Comparison of ENCODE assay signal across 9 cellular contexts in genomic region chr19:45569619-45570421, GRCh38. TPM values are rescaled to one million over a fixed set of nuclear protein-coding genes. Genes with fewer than 3 reads are reported as not detected.
A peak's percentile ranks its signal among the peaks of the same experiment; 100 is the strongest.
DNase-seq lines count a peak whose midpoint lies in the region; ATAC-seq, FAIRE-seq and TF ChIP-seq lines count a peak whose summit lies in the region.
"Had no signal": no experiment of that assay in that cellular context is flagged by ENCODE, and none has a peak within 500 bp of the region (broad histone marks: within the 10 kb centered on the region; RNA-seq: fewer than 3 reads in every experiment).

No MANE protein-coding gene starts in this region.

- TF ChIP-seq POLR2A in GM18505 (IDR thresholded peaks at IDR 0.05; ENCODE audit: borderline replicate concordance, extremely low read depth, insufficient read depth, insufficient read length), result no peak
- TF ChIP-seq POLR2A in GM12891 (IDR thresholded peaks at IDR 0.05; ENCODE audit: low read depth, low read length), result no peak

- peak; percentile 14 for DNase-seq in NK-92 treated with Interleukin-12 subunit alpha and Interleukin-12 subunit beta, amount 100 ng/mL, for 24 hours (lab: John Stamatoyannopoulos, UW)
- DNase-seq in NK-92 (lab: John Stamatoyannopoulos, UW; ENCODE audit: unreplicated experiment) (no peak), RWPE1 (ENCODE audit: low spot score) (peak; percentile 30), left cardiac atrium (peak; percentile 41), smooth muscle cell (lab: John Stamatoyannopoulos, UW; ENCODE audit: unreplicated experiment) (no peak), GM12891 (ENCODE audit: insufficient read length, low spot score) (no peak)

- H3K27me3 ChIP-seq in smooth muscle cell (ENCODE audit: low read depth), result no peaks in the 10 kb centered on the region

- H3K27ac Mint-ChIP-seq in activated naive CD8-positive, alpha-beta T cell, result peak overlapping the region; percentile 62

- H3K9me3 ChIP-seq in smooth muscle cell (replicated peaks; ENCODE audit: low read depth), result no peaks in the 10 kb centered on the region

- no peak overlapping the region for H3K9ac ChIP-seq in smooth muscle cell (ENCODE audit: low read depth)

- H3K36me3 ChIP-seq in smooth muscle cell (ENCODE audit: low read depth), result no peaks in the 10 kb centered on the region

- CTCF ChIA-PET in RWPE1 (lab: Yijun Ruan, JAX), result interaction anchor here (0.6 to 0.8 kb wide), 3 partner anchors 41 to 67 kb away, joined by 3 to 5 read pairs (median 3); no protein-coding TSS in a partner anchor

- no peaks in the 10 kb centered on the region for H3F3A ChIP-seq in smooth muscle cell (ENCODE audit: low read depth)

- TF ChIP-seq CTCF in RWPE1 (conservative IDR thresholded peaks at IDR 0.05; ENCODE audit: low read depth) (peak; percentile 72), smooth muscle cell (IDR thresholded peaks at IDR 0.05; ENCODE audit: borderline replicate concordance, insufficient read depth, poor library complexity, severe bottlenecking) (peak; percentile 64)

- peaks cover 14% of the 10 kb centered on the region for H3K4me1 Mint-ChIP-seq in activated naive CD8-positive, alpha-beta T cell (ENCODE audit: low read depth)

- peaks cover 14% of the 10 kb centered on the region for H4K20me1 ChIP-seq in smooth muscle cell (ENCODE audit: low read depth)

- WGBS in smooth muscle cell (ENCODE audit: low lambda C conversion rate), result 57% methylated on average over 15 of the region's 15 CpGs

- H3K27ac ChIP-seq in RWPE1 (peak overlapping the region; percentile 90), smooth muscle cell (ENCODE audit: low read depth) (no peak overlapping the region)

- peak; percentile 67 to 74 for ATAC-seq in left cardiac atrium
- ATAC-seq in GM18505 (IDR thresholded peaks at IDR 0.05; ENCODE audit: unreplicated experiment), result no peak

- H3K4me3 ChIP-seq in smooth muscle cell, result no peak overlapping the region

- H3K9me3 Mint-ChIP-seq in activated naive CD8-positive, alpha-beta T cell (ENCODE audit: low read depth), result no peaks in the 10 kb centered on the region

- H3K4me3 Mint-ChIP-seq in activated naive CD8-positive, alpha-beta T cell, result no peak overlapping the region

- POLR2A ChIA-PET in RWPE1 (lab: Yijun Ruan, JAX; ENCODE audit: low non-redundant PET), result no interaction called here

- no peaks in the 10 kb centered on the region for H3K27me3 Mint-ChIP-seq in activated naive CD8-positive, alpha-beta T cell

- intact Hi-C loops in left cardiac atrium (cut with DNase I), result loop anchor here in 1 of 2 donors (5.0 kb wide), 1 partner anchor 48 kb away; no protein-coding TSS in a partner anchor

- H2AFZ ChIP-seq in smooth muscle cell (ENCODE audit: low read depth), result no peak overlapping the region

- H3K36me3 Mint-ChIP-seq in activated naive CD8-positive, alpha-beta T cell, result peaks cover 2% of the 10 kb centered on the region

- no peak for FAIRE-seq in GM12891 (lab: Jason Lieb, UNC)
- FAIRE-seq: endometrium had no signal

- H3K4me1 ChIP-seq in smooth muscle cell (ENCODE audit: low read depth), result no peaks in the 10 kb centered on the region

- peaks cover 23% of the 10 kb centered on the region for H3K79me2 ChIP-seq in smooth muscle cell (ENCODE audit: low read depth)

- H3K4me2 ChIP-seq in smooth muscle cell, result no peak overlapping the region

TF ChIP-seq in GM12891, 5 proteins besides CTCF, POLR2A, EP300 and RAD21:
- TF ChIP-seq POU2F2 (IDR thresholded peaks at IDR 0.05; ENCODE audit: low read depth, low read length) (no peak), TAF1 (IDR thresholded peaks at IDR 0.05; ENCODE audit: low read depth, low read length) (no peak), PAX5 (IDR thresholded peaks at IDR 0.05; ENCODE audit: insufficient read depth, low read length, severe bottlenecking) (no peak), POLR2AphosphoS5 (IDR thresholded peaks at IDR 0.05; ENCODE audit: low read depth, low read length) (no peak), SPI1 (IDR thresholded peaks at IDR 0.05; ENCODE audit: low read depth, low read length) (no peak)

RNA-seq across cellular contexts. Expression of gene OPA3, which starts 14.8 kb away (rescaled TPM):
- total RNA-seq in left cardiac atrium, result 10 to 100 TPM; 19.1 to 27.1 TPM
- total RNA-seq in smooth muscle cell, result 6.2 and 8.8 TPM in 2 replicates
- polyA plus RNA-seq in smooth muscle cell, result 10.3 and 13.3 TPM in 2 replicates
- polyA plus RNA-seq in GM12891 (2012; ENCODE audit: low read depth, missing spikeins), result 5.3 TPM

RNA-seq across cellular contexts. Expression of gene GPR4, which starts 32.2 kb away (rescaled TPM):
- total RNA-seq in left cardiac atrium (10 to 100 TPM in 1 of 2 donors, 1 to 10 TPM in 1; 5.2 to 17.7 TPM), smooth muscle cell (not detected in 2 replicates)
- polyA plus RNA-seq in smooth muscle cell, result 0.31 TPM in 1 of 2 replicates, not detected in the other
- not detected for polyA plus RNA-seq in GM12891 (2012; ENCODE audit: low read depth, missing spikeins)

Comparison
In these comparisons a context has a peak if more than half of its experiments do, and no peak if none do; other contexts are left out.
1. DNase-seq: peak in NK-92 treated with Interleukin-12 subunit alpha and Interleukin-12 subunit beta, amount 100 ng/mL, for 24 hours (single experiment), RWPE1 (single experiment) and left cardiac atrium (single experiment); none in NK-92 (single experiment), smooth muscle cell (single experiment) and GM12891 (single experiment).